ENCODE assay signal across 18 cellular contexts in genomic region chr9:336039-336438, GRCh38.
DNase-seq lines count a peak whose midpoint lies in the region; ATAC-seq and TF ChIP-seq lines count a peak whose summit lies in the region.
"Had no signal": no experiment of that assay in that cellular context is flagged by ENCODE, and none has a peak within 500 bp of the region (broad histone marks: within the 10 kb centered on the region; RNA-seq: fewer than 3 reads in every experiment).

No MANE protein-coding gene starts in this region.

- peaks cover 17% of the 10 kb centered on the region for H3K4me1 ChIP-seq in CD8-positive, alpha-beta T cell (ENCODE audit: insufficient read depth, low read length)
- H3K4me1 ChIP-seq in lower lobe of right lung = peaks cover 11% of the 10 kb centered on the region

- H3K27ac Mint-ChIP-seq in CD8-positive, alpha-beta T cell = peak overlapping the region; percentile 72

- H3K9me3 Mint-ChIP-seq in CD8-positive, alpha-beta T cell = no peaks in the 10 kb centered on the region

- H3K27me3 Mint-ChIP-seq in CD8-positive, alpha-beta T cell (ENCODE audit: low read depth) = no peaks in the 10 kb centered on the region

- H3K27ac ChIP-seq in 22Rv1 = peak overlapping the region; percentile 76
- H3K27ac ChIP-seq in CD8-positive, alpha-beta T cell (ENCODE audit: low read depth, low read length) = no peak overlapping the region
- H3K27ac ChIP-seq in WERI-Rb-1 = peak overlapping the region; percentile 80
- no peak overlapping the region for H3K27ac ChIP-seq in lower lobe of right lung

- H3K36me3 Mint-ChIP-seq in CD8-positive, alpha-beta T cell = peaks cover 89% of the 10 kb centered on the region

- CTCF ChIA-PET in CD8-positive, alpha-beta T cell (lab: Charles Lee) = interaction anchor here (1.2 kb wide), 1 partner anchor 15 kb away, joined by 3 read pairs; no protein-coding TSS in a partner anchor

- no peak for DNase-seq in CD8-positive, alpha-beta T cell
- no peak for DNase-seq in WERI-Rb-1
- DNase-seq in lower lobe of right lung = no peak
- DNase-seq in ureter (ENCODE audit: low spot score) = no peak
- DNase-seq in NCI-H345 treated with DMSO at 0.1 percent for 48 hours (lab: John Stamatoyannopoulos, UW; ENCODE audit: unreplicated experiment) = no peak
- DNase-seq in NCI-H146 (lab: John Stamatoyannopoulos, UW) = no peak
- DNase-seq: activated naive CD4-positive, alpha-beta T cell treated with anti-CD3 and anti-CD28 coated beads, Interleukin-2, amount 50 U/mL, for 16 hours; AML-193; central memory CD4-positive, alpha-beta T cell; effector CD8-positive, alpha-beta T cell; GOT3; MV-4-11; NCI-H2107; SHP77; stimulated activated CD4-positive, alpha-beta T cell treated with anti-CD3 and anti-CD28 coated beads, Interleukin-4, amount 100 ng/mL, for 1 hour had no signal

- H3K4me3 Mint-ChIP-seq in CD8-positive, alpha-beta T cell = no peak overlapping the region

- no peak for ATAC-seq in CD8-positive, alpha-beta T cell
- ATAC-seq in lower lobe of right lung = peak; percentile 90 to 91
- no peak for ATAC-seq in activated CD4-positive, CD25-positive, alpha-beta regulatory T cell treated with anti-CD3 and anti-CD28 coated beads, Interleukin-2, amount 50 U/mL, for 24 hours
- ATAC-seq: sciatic nerve had no signal

- no peaks in the 10 kb centered on the region for H3K27me3 ChIP-seq in CD8-positive, alpha-beta T cell (ENCODE audit: insufficient read depth, low read length)
- H3K27me3 ChIP-seq in WERI-Rb-1 (ENCODE audit: insufficient read depth, low read depth, severe bottlenecking) = no peaks in the 10 kb centered on the region
- H3K27me3 ChIP-seq in lower lobe of right lung (ENCODE audit: low read depth) = no peaks in the 10 kb centered on the region

- no peak overlapping the region for H3K4me3 ChIP-seq in CD8-positive, alpha-beta T cell (ENCODE audit: low read depth, low read length)
- H3K4me3 ChIP-seq in WERI-Rb-1 (ENCODE audit: low read depth, low read length) (no peak overlapping the region), lower lobe of right lung (no peak overlapping the region)

- TF ChIP-seq CTCF in 22Rv1 (IDR thresholded peaks at IDR 0.05) = no peak
- no peak for TF ChIP-seq CTCF in CD8-positive, alpha-beta T cell (IDR thresholded peaks at IDR 0.05)
- TF ChIP-seq CTCF in WERI-Rb-1 (IDR thresholded peaks at IDR 0.05; ENCODE audit: low read depth, low read length) = no peak
- no peak for TF ChIP-seq CTCF in lower lobe of right lung (IDR thresholded peaks at IDR 0.05)

- peaks cover 69% of the 10 kb centered on the region for H3K36me3 ChIP-seq in CD8-positive, alpha-beta T cell (ENCODE audit: insufficient read depth, low read length)
- H3K36me3 ChIP-seq in WERI-Rb-1 = no peaks in the 10 kb centered on the region
- H3K36me3 ChIP-seq in lower lobe of right lung = peaks cover 100% of the 10 kb centered on the region

- POLR2A ChIA-PET in CD8-positive, alpha-beta T cell (lab: Charles Lee) = interaction anchor here (0.5 kb wide), 1 partner anchor 433 kb away, joined by 3 read pairs; no protein-coding TSS in a partner anchor

- intact Hi-C loops in CD8-positive, alpha-beta T cell (cut with DNase I, micrococcal nuclease) = loop anchor here in 1 of 2 experiments (2.0 to 5.0 kb wide), 2 partner anchors 17 to 76 kb away; no protein-coding TSS in a partner anchor
- intact Hi-C loops in lower lobe of right lung (cut with DNase I) = no loop called here

- H3K4me1 Mint-ChIP-seq in CD8-positive, alpha-beta T cell (ENCODE audit: low read depth) = peaks cover 27% of the 10 kb centered on the region

- no peaks in the 10 kb centered on the region for H3K9me3 ChIP-seq in CD8-positive, alpha-beta T cell (ENCODE audit: low read length)
- no peaks in the 10 kb centered on the region for H3K9me3 ChIP-seq in WERI-Rb-1 (ENCODE audit: severe bottlenecking)
- H3K9me3 ChIP-seq in lower lobe of right lung = no peaks in the 10 kb centered on the region

Comparison
In these comparisons a context has a peak if more than half of its experiments do, and no peak if none do; other contexts are left out.
1. H3K27ac ChIP-seq: peak in 22Rv1 (single experiment) and WERI-Rb-1 (single experiment); none in CD8-positive, alpha-beta T cell (single experiment) and lower lobe of right lung (single experiment).
2. ATAC-seq: peak in lower lobe of right lung (2 of 2); none in CD8-positive, alpha-beta T cell (single experiment) and activated CD4-positive, CD25-positive, alpha-beta regulatory T cell treated with anti-CD3 and anti-CD28 coated beads, Interleukin-2, amount 50 U/mL, for 24 hours (0 of 2).